Comparison of ENCODE assay signal across 34 cellular contexts in genomic region chr11:78752528-78752927, GRCh38.
"Had no signal": no experiment of that assay in that cellular context is flagged by ENCODE, and none has a peak within 500 bp of the region (broad histone marks: within the 10 kb centered on the region; RNA-seq: fewer than 3 reads in every experiment).

No MANE protein-coding gene starts in this region.

- H3K36me3 ChIP-seq: brain microvascular endothelial cell, breast epithelium had no signal

- H3K27ac Mint-ChIP-seq: activated B cell treated with CpG ODN at 0.5 μM for 24 hours; activated CD4-positive, alpha-beta memory T cell treated with anti-CD3 and anti-CD28 coated beads for 36 hours; activated CD4-positive, alpha-beta T cell treated with anti-CD3 and anti-CD28 coated beads, Interleukin-2, amount 10 ng/mL, durations not matched to agents 24 days and 14 days; activated CD8-positive, alpha-beta T cell treated with anti-CD3 and anti-CD28 coated beads for 36 hours; activated naive CD4-positive, alpha-beta T cell treated with anti-CD3 and anti-CD28 coated beads, Interleukin-2, amount 10 ng/mL, durations not matched to agents 7 days and 5 days; activated naive CD4-positive, alpha-beta T cell treated with anti-CD3 and anti-CD28 coated beads, Interleukin-2, amount 50 U/mL, for 24 hours; activated naive CD8-positive, alpha-beta T cell; activated naive CD8-positive, alpha-beta T cell treated with anti-CD3 and anti-CD28 coated beads, Interleukin-2, amount 10 ng/mL, durations not matched to agents 7 days and 5 days; activated naive CD8-positive, alpha-beta T cell treated with anti-CD3 and anti-CD28 coated beads, Interleukin-2, amount 50 U/mL, for 24 hours; activated T-cell treated with anti-CD3 and anti-CD28 coated beads, Interleukin-2, amount 50 U/mL, for 72 hours; activated T-helper 1 cell treated with anti-CD3 and anti-CD28 coated beads, Interleukin-12 subunit alpha, Interleukin-12 subunit beta, Interleukin-2, Interleukin-4 antibody, amounts not matched to agents 30 ng/mL and 10 ng/mL and 1 ng/mL, durations not matched to agents 14 hours and 24 hours and 36 hours; activated T-helper 17 cell treated with anti-CD3 and anti-CD28 coated beads, Interleukin-2, amount 50 U/mL, for 72 hours; T-helper 1 cell treated with Interleukin-12 subunit alpha and Interleukin-12 subunit beta and Interleukin-4 antibody, amounts not matched to agents 30 μg/mL and 1 μg/mL, for 36 hours; T-helper 2 cell treated with Interferon-gamma antibody and Interleukin-4, amounts not matched to agents 5 μg/mL and 100 μg/mL, for 36 hours had no signal

- H3K36me3 Mint-ChIP-seq: activated CD4-positive, alpha-beta memory T cell treated with anti-CD3 and anti-CD28 coated beads for 36 hours; activated naive CD4-positive, alpha-beta T cell treated with anti-CD3 and anti-CD28 coated beads, Interleukin-2, amount 10 ng/mL, durations not matched to agents 7 days and 5 days; activated naive CD4-positive, alpha-beta T cell treated with anti-CD3 and anti-CD28 coated beads, Interleukin-2, amount 50 U/mL, for 24 hours; activated naive CD8-positive, alpha-beta T cell; activated naive CD8-positive, alpha-beta T cell treated with anti-CD3 and anti-CD28 coated beads, Interleukin-2, amount 10 ng/mL, durations not matched to agents 7 days and 5 days had no signal

- H3K27me3 ChIP-seq: ascending aorta, body of pancreas, brain microvascular endothelial cell, breast epithelium had no signal

- H3K27ac ChIP-seq: ascending aorta, body of pancreas, brain microvascular endothelial cell, breast epithelium, VCaP had no signal

- DNase-seq: activated B cell treated with CpG ODN at 0.5 μM for 24 hours; activated CD4-positive, alpha-beta memory T cell treated with anti-CD3 and anti-CD28 coated beads for 36 hours; activated CD4-positive, alpha-beta T cell treated with anti-CD3 and anti-CD28 coated beads for 4 hours; activated CD4-positive, alpha-beta T cell treated with anti-CD3 and anti-CD28 coated beads, Interleukin-2, amount 10 ng/mL, durations not matched to agents 24 days and 14 days; activated CD4-positive, alpha-beta T cell treated with anti-CD3 and anti-CD28 coated beads, Interleukin-2, amount 50 U/mL, for 1 hour; activated CD4-positive, alpha-beta T cell treated with anti-CD3 and anti-CD28 coated beads, Interleukin-2, amount 50 U/mL, for 4 hours; activated CD4-positive, CD25-positive, alpha-beta regulatory T cell treated with anti-CD3 and anti-CD28 coated beads, Interleukin-2, amount 50 U/mL, for 72 hours; activated CD8-positive, alpha-beta memory T cell treated with anti-CD3 and anti-CD28 coated beads, Interleukin-2, amount 50 U/mL, for 4 hours; activated CD8-positive, alpha-beta T cell treated with anti-CD3 and anti-CD28 coated beads for 36 hours; activated gamma-delta T cell; activated naive CD4-positive, alpha-beta T cell treated with anti-CD3 and anti-CD28 coated beads, Interleukin-2, amount 10 ng/mL, durations not matched to agents 7 days and 5 days; activated naive CD4-positive, alpha-beta T cell treated with Interleukin-2 at 50 U/mL for 16 hours; activated naive CD8-positive, alpha-beta T cell treated with anti-CD3 and anti-CD28 coated beads, Interleukin-2, amount 10 ng/mL, durations not matched to agents 7 days and 5 days; activated naive CD8-positive, alpha-beta T cell treated with anti-CD3 and anti-CD28 coated beads, Interleukin-2, amount 50 U/mL, for 24 hours; activated T-cell treated with anti-CD3 and anti-CD28 coated beads for 4 hours; activated T-cell treated with anti-CD3 and anti-CD28 coated beads, Interleukin-2, amount 50 U/mL, for 1 hour; activated T-cell treated with anti-CD3 and anti-CD28 coated beads, Interleukin-2, amount 50 U/mL, for 4 hours; activated T-cell treated with anti-CD3 and anti-CD28 coated beads, Interleukin-2, amount 50 U/mL, for 72 hours; amygdala; anterior cingulate cortex; body of pancreas; brain microvascular endothelial cell; central memory CD4-positive, alpha-beta T cell; T-helper 2 cell; T-helper 9 cell had no signal

- H3K9me3 Mint-ChIP-seq: activated B cell treated with CpG ODN at 0.5 μM for 24 hours; activated CD4-positive, alpha-beta memory T cell treated with anti-CD3 and anti-CD28 coated beads for 36 hours; activated CD4-positive, alpha-beta T cell treated with anti-CD3 and anti-CD28 coated beads, Interleukin-2, amount 10 ng/mL, durations not matched to agents 24 days and 14 days; activated CD8-positive, alpha-beta T cell treated with anti-CD3 and anti-CD28 coated beads for 36 hours; activated naive CD4-positive, alpha-beta T cell treated with anti-CD3 and anti-CD28 coated beads, Interleukin-2, amount 10 ng/mL, durations not matched to agents 7 days and 5 days; activated naive CD4-positive, alpha-beta T cell treated with anti-CD3 and anti-CD28 coated beads, Interleukin-2, amount 50 U/mL, for 24 hours; activated naive CD8-positive, alpha-beta T cell treated with anti-CD3 and anti-CD28 coated beads, Interleukin-2, amount 10 ng/mL, durations not matched to agents 7 days and 5 days; activated naive CD8-positive, alpha-beta T cell treated with anti-CD3 and anti-CD28 coated beads, Interleukin-2, amount 50 U/mL, for 24 hours; activated T-cell treated with anti-CD3 and anti-CD28 coated beads, Interleukin-2, amount 50 U/mL, for 4 hours; activated T-cell treated with anti-CD3 and anti-CD28 coated beads, Interleukin-2, amount 50 U/mL, for 72 hours; activated T-helper 1 cell treated with anti-CD3 and anti-CD28 coated beads, Interleukin-12 subunit alpha, Interleukin-12 subunit beta, Interleukin-2, Interleukin-4 antibody, amounts not matched to agents 30 ng/mL and 10 ng/mL and 1 ng/mL, durations not matched to agents 14 hours and 24 hours and 36 hours; activated T-helper 17 cell treated with anti-CD3 and anti-CD28 coated beads, Interleukin-2, amount 50 U/mL, for 72 hours; T-helper 1 cell treated with Interleukin-12 subunit alpha and Interleukin-12 subunit beta and Interleukin-4 antibody, amounts not matched to agents 30 μg/mL and 1 μg/mL, for 36 hours; T-helper 2 cell treated with Interferon-gamma antibody and Interleukin-4, amounts not matched to agents 5 μg/mL and 100 μg/mL, for 36 hours had no signal

- H3K9me3 ChIP-seq: ascending aorta, body of pancreas, breast epithelium had no signal

- H3K4me3 ChIP-seq: ascending aorta, body of pancreas, breast epithelium had no signal

- H3K4me1 Mint-ChIP-seq: activated B cell treated with CpG ODN at 0.5 μM for 24 hours; activated CD4-positive, alpha-beta T cell treated with anti-CD3 and anti-CD28 coated beads, Interleukin-2, amount 10 ng/mL, durations not matched to agents 24 days and 14 days; activated naive CD4-positive, alpha-beta T cell treated with anti-CD3 and anti-CD28 coated beads, Interleukin-2, amount 10 ng/mL, durations not matched to agents 7 days and 5 days; activated naive CD4-positive, alpha-beta T cell treated with anti-CD3 and anti-CD28 coated beads, Interleukin-2, amount 50 U/mL, for 24 hours; activated naive CD8-positive, alpha-beta T cell treated with anti-CD3 and anti-CD28 coated beads, Interleukin-2, amount 10 ng/mL, durations not matched to agents 7 days and 5 days; activated naive CD8-positive, alpha-beta T cell treated with anti-CD3 and anti-CD28 coated beads, Interleukin-2, amount 50 U/mL, for 24 hours; activated T-helper 17 cell treated with anti-CD3 and anti-CD28 coated beads, Interleukin-2, amount 50 U/mL, for 72 hours had no signal

- H3K4me3 Mint-ChIP-seq: activated B cell treated with CpG ODN at 0.5 μM for 24 hours; activated CD4-positive, alpha-beta memory T cell treated with anti-CD3 and anti-CD28 coated beads for 36 hours; activated CD4-positive, alpha-beta T cell treated with anti-CD3 and anti-CD28 coated beads, Interleukin-2, amount 10 ng/mL, durations not matched to agents 24 days and 14 days; activated CD8-positive, alpha-beta T cell treated with anti-CD3 and anti-CD28 coated beads for 36 hours; activated naive CD4-positive, alpha-beta T cell treated with anti-CD3 and anti-CD28 coated beads, Interleukin-2, amount 10 ng/mL, durations not matched to agents 7 days and 5 days; activated naive CD4-positive, alpha-beta T cell treated with anti-CD3 and anti-CD28 coated beads, Interleukin-2, amount 50 U/mL, for 24 hours; activated naive CD8-positive, alpha-beta T cell; activated naive CD8-positive, alpha-beta T cell treated with anti-CD3 and anti-CD28 coated beads, Interleukin-2, amount 10 ng/mL, durations not matched to agents 7 days and 5 days; activated naive CD8-positive, alpha-beta T cell treated with anti-CD3 and anti-CD28 coated beads, Interleukin-2, amount 50 U/mL, for 24 hours; activated T-cell treated with anti-CD3 and anti-CD28 coated beads, Interleukin-2, amount 50 U/mL, for 4 hours; activated T-cell treated with anti-CD3 and anti-CD28 coated beads, Interleukin-2, amount 50 U/mL, for 72 hours; activated T-helper 1 cell treated with anti-CD3 and anti-CD28 coated beads, Interleukin-12 subunit alpha, Interleukin-12 subunit beta, Interleukin-2, Interleukin-4 antibody, amounts not matched to agents 30 ng/mL and 10 ng/mL and 1 ng/mL, durations not matched to agents 14 hours and 24 hours and 36 hours; activated T-helper 17 cell treated with anti-CD3 and anti-CD28 coated beads, Interleukin-2, amount 50 U/mL, for 72 hours; T-helper 1 cell treated with Interleukin-12 subunit alpha and Interleukin-12 subunit beta and Interleukin-4 antibody, amounts not matched to agents 30 μg/mL and 1 μg/mL, for 36 hours; T-helper 2 cell treated with Interferon-gamma antibody and Interleukin-4, amounts not matched to agents 5 μg/mL and 100 μg/mL, for 36 hours had no signal

- ATAC-seq: activated CD8-positive, alpha-beta T cell treated with anti-CD3 and anti-CD28 coated beads for 36 hours; activated naive CD8-positive, alpha-beta T cell treated with anti-CD3 and anti-CD28 coated beads, Interleukin-2, amount 50 U/mL, for 24 hours; activated T-cell treated with anti-CD3 and anti-CD28 coated beads, Interleukin-2, amount 50 U/mL, for 4 hours; activated T-cell treated with anti-CD3 and anti-CD28 coated beads, Interleukin-2, amount 50 U/mL, for 72 hours; body of pancreas had no signal

- H3K4me1 ChIP-seq: ascending aorta, body of pancreas, breast epithelium had no signal
